Comparison of ENCODE assay signal across 14 cellular contexts in the genomic region with DNA sequence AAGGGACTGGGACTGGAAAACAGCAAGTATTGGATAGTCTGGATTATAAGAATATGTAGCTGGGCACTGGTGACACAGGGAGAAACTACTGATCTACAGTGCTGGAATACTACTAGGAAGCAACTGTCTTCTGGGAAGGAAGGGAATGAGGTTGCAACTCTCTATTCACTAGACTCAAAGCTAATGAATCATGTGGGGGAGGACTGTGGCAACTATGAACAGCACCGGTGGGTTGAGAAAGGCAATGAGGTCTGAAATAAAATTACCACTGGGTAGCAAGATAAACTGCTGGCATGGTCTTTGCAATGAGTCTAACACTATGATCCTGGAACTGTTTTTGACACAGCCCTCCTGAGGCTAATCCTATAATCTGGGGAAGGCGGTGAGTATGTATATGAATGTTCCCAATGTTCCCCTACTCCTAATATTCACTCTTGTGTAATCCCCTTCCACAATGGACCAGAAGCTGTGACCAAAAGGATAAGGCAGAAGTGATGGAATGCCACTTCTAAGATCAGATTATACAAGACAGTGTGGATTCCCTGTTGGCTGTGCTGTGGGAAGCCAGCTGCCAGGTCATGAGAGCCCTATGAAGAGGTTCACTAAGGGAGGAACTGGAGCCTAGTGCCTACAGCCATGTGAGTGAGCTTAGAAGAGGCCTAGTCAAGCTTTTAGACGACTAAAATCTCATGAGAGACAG.
A peak's percentile ranks its signal among the peaks of the same experiment; 100 is the strongest.
DNase-seq lines count a peak whose midpoint lies in the region; ATAC-seq and TF ChIP-seq lines count a peak whose summit lies in the region.
"Had no signal": no experiment of that assay in that cellular context is flagged by ENCODE, and none has a peak within 500 bp of the region (broad histone marks: within the 10 kb centered on the region; RNA-seq: fewer than 3 reads in every experiment).

No MANE protein-coding gene starts in this region.

- no peaks in the 10 kb centered on the region for H3K4me1 ChIP-seq in GM23338 (ENCODE audit: insufficient read depth)

- H3K36me3 ChIP-seq in GM23338 (ENCODE audit: insufficient read depth), result no peaks in the 10 kb centered on the region

- no peaks in the 10 kb centered on the region for H3K79me2 ChIP-seq in GM23338 (replicated peaks; ENCODE audit: insufficient read depth)

- no peaks in the 10 kb centered on the region for H3K9me2 ChIP-seq in GM23338 (ENCODE audit: insufficient read depth)

- peak; percentile 51 for ATAC-seq in GM23338
- ATAC-seq: natural killer cell; stimulated activated naive CD8-positive, alpha-beta T cell treated with anti-CD3 and anti-CD28 coated beads, Interleukin-15, amount 100 ng/mL, for 72 hours had no signal

- H2AFZ ChIP-seq in GM23338, result no peak overlapping the region

- no peaks in the 10 kb centered on the region for H3K27me3 ChIP-seq in GM23338 (ENCODE audit: insufficient read depth)

- H3F3A ChIP-seq in GM23338 (replicated peaks; ENCODE audit: low read depth), result no peaks in the 10 kb centered on the region

- no peak overlapping the region for H3K4me3 ChIP-seq in GM23338
- no peak overlapping the region for H3K4me3 ChIP-seq in choroid plexus epithelial cell (ENCODE audit: low read depth, low read length)

- H3K4me2 ChIP-seq in GM23338, result no peak overlapping the region

- H3K27ac Mint-ChIP-seq in GM23338, result no peak overlapping the region
- peak overlapping the region; percentile 83 for H3K27ac Mint-ChIP-seq in nephron progenitor cell
- H3K27ac Mint-ChIP-seq: activated naive CD4-positive, alpha-beta T cell treated with anti-CD3 and anti-CD28 coated beads for 36 hours; natural killer cell; stimulated activated naive CD8-positive, alpha-beta T cell treated with anti-CD3 and anti-CD28 coated beads, Interleukin-15, amount 100 ng/mL, for 72 hours had no signal

- H3K4me1 Mint-ChIP-seq in GM23338 (no peaks in the 10 kb centered on the region), nephron progenitor cell (peaks cover 8% of the 10 kb centered on the region)
- H3K4me1 Mint-ChIP-seq: stimulated activated naive CD8-positive, alpha-beta T cell treated with anti-CD3 and anti-CD28 coated beads, Interleukin-15, amount 100 ng/mL, for 72 hours had no signal

- H3K36me3 Mint-ChIP-seq in GM23338 (ENCODE audit: low read depth), result no peaks in the 10 kb centered on the region
- peaks cover 12% of the 10 kb centered on the region for H3K36me3 Mint-ChIP-seq in nephron progenitor cell (ENCODE audit: low read depth)
- H3K36me3 Mint-ChIP-seq: natural killer cell had no signal

- H3K4me3 Mint-ChIP-seq in GM23338, result no peak overlapping the region
- H3K4me3 Mint-ChIP-seq in nephron progenitor cell, result no peak overlapping the region
- H3K4me3 Mint-ChIP-seq: activated naive CD4-positive, alpha-beta T cell treated with anti-CD3 and anti-CD28 coated beads for 36 hours; natural killer cell; stimulated activated naive CD8-positive, alpha-beta T cell treated with anti-CD3 and anti-CD28 coated beads, Interleukin-15, amount 100 ng/mL, for 72 hours had no signal

- H3K9me3 Mint-ChIP-seq in GM23338 (no peaks in the 10 kb centered on the region), nephron progenitor cell (no peaks in the 10 kb centered on the region)
- H3K9me3 Mint-ChIP-seq: activated naive CD4-positive, alpha-beta T cell treated with anti-CD3 and anti-CD28 coated beads for 36 hours; natural killer cell; stimulated activated naive CD8-positive, alpha-beta T cell treated with anti-CD3 and anti-CD28 coated beads, Interleukin-15, amount 100 ng/mL, for 72 hours had no signal

- peaks cover 3% of the 10 kb centered on the region for H3K27me3 Mint-ChIP-seq in GM23338 (ENCODE audit: insufficient read depth, low read depth, poor library complexity)
- H3K27me3 Mint-ChIP-seq in nephron progenitor cell (ENCODE audit: low read depth, poor library complexity), result no peaks in the 10 kb centered on the region
- H3K27me3 Mint-ChIP-seq: stimulated activated naive CD8-positive, alpha-beta T cell treated with anti-CD3 and anti-CD28 coated beads, Interleukin-15, amount 100 ng/mL, for 72 hours had no signal

- DNase-seq in GM23338 (ENCODE audit: low spot score) (no peak), NCI-H226 (peak; percentile 80), choroid plexus epithelial cell (ENCODE audit: low read depth) (peak; percentile 14), nephron progenitor cell (no peak), islet precursor cell (no peak), occipital lobe (lab: John Stamatoyannopoulos, UW) (no peak)
- no peak for DNase-seq in activated CD8-positive, alpha-beta memory T cell treated with anti-CD3 and anti-CD28 coated beads for 24 hours
- DNase-seq: activated CD4-positive, alpha-beta T cell treated with anti-CD3 and anti-CD28 coated beads for 48 hours; activated naive CD4-positive, alpha-beta T cell treated with anti-CD3 and anti-CD28 coated beads for 36 hours; effector CD4-positive, alpha-beta T cell; natural killer cell; NCI-H2029; stimulated activated naive CD8-positive, alpha-beta T cell treated with anti-CD3 and anti-CD28 coated beads, Interleukin-15, amount 100 ng/mL, for 72 hours had no signal

- peak overlapping the region; percentile 39; the same call in 1 of the 2 replicates for H3K27ac ChIP-seq in GM23338 (ENCODE audit: low read depth)
- H3K27ac ChIP-seq: RWPE1 had no signal

- H4K20me1 ChIP-seq in GM23338 (replicated peaks; ENCODE audit: insufficient read depth), result no peaks in the 10 kb centered on the region

- TF ChIP-seq CTCF in GM23338 (conservative IDR thresholded peaks at IDR 0.05; ENCODE audit: low read depth in 2 of 2) (no peak), choroid plexus epithelial cell (conservative IDR thresholded peaks at IDR 0.05; ENCODE audit: low read depth, low read length) (no peak), nephron progenitor cell (IDR thresholded peaks at IDR 0.05) (no peak)

TF ChIP-seq in GM23338, 12 proteins besides CTCF, POLR2A, EP300 and RAD21 (continues in another document):
- TF ChIP-seq, protein P1, sequence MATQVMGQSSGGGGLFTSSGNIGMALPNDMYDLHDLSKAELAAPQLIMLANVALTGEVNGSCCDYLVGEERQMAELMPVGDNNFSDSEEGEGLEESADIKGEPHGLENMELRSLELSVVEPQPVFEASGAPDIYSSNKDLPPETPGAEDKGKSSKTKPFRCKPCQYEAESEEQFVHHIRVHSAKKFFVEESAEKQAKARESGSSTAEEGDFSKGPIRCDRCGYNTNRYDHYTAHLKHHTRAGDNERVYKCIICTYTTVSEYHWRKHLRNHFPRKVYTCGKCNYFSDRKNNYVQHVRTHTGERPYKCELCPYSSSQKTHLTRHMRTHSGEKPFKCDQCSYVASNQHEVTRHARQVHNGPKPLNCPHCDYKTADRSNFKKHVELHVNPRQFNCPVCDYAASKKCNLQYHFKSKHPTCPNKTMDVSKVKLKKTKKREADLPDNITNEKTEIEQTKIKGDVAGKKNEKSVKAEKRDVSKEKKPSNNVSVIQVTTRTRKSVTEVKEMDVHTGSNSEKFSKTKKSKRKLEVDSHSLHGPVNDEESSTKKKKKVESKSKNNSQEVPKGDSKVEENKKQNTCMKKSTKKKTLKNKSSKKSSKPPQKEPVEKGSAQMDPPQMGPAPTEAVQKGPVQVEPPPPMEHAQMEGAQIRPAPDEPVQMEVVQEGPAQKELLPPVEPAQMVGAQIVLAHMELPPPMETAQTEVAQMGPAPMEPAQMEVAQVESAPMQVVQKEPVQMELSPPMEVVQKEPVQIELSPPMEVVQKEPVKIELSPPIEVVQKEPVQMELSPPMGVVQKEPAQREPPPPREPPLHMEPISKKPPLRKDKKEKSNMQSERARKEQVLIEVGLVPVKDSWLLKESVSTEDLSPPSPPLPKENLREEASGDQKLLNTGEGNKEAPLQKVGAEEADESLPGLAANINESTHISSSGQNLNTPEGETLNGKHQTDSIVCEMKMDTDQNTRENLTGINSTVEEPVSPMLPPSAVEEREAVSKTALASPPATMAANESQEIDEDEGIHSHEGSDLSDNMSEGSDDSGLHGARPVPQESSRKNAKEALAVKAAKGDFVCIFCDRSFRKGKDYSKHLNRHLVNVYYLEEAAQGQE (IDR thresholded peaks at IDR 0.05; ENCODE audit: unreplicated experiment), result no peak
- no peak for TF ChIP-seq ZNF331 (CRISPR knock-in tag; IDR thresholded peaks at IDR 0.05; ENCODE audit: low read depth)
- TF ChIP-seq, protein P2, sequence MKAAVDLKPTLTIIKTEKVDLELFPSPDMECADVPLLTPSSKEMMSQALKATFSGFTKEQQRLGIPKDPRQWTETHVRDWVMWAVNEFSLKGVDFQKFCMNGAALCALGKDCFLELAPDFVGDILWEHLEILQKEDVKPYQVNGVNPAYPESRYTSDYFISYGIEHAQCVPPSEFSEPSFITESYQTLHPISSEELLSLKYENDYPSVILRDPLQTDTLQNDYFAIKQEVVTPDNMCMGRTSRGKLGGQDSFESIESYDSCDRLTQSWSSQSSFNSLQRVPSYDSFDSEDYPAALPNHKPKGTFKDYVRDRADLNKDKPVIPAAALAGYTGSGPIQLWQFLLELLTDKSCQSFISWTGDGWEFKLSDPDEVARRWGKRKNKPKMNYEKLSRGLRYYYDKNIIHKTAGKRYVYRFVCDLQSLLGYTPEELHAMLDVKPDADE (IDR thresholded peaks at IDR 0.05), result no peak
- TF ChIP-seq CREB1 (CRISPR knock-in tag; IDR thresholded peaks at IDR 0.05; ENCODE audit: low read depth), result no peak
- TF ChIP-seq EZH2phosphoT487 (IDR thresholded peaks at IDR 0.05; ENCODE audit: unreplicated experiment), result no peak
- no peak for TF ChIP-seq JUNB (IDR thresholded peaks at IDR 0.05; ENCODE audit: unreplicated experiment)
- TF ChIP-seq EZH2 (IDR thresholded peaks at IDR 0.05; ENCODE audit: low read depth, unreplicated experiment), result no peak
- TF ChIP-seq ZNF114 (CRISPR knock-in tag; IDR thresholded peaks at IDR 0.05), result no peak
- no peak for TF ChIP-seq STAT1 (IDR thresholded peaks at IDR 0.05; ENCODE audit: unreplicated experiment)

Comparison
In these comparisons a context has a peak if more than half of its experiments do, and no peak if none do; other contexts are left out.
1. DNase-seq: peak in NCI-H226 (single experiment) and choroid plexus epithelial cell (single experiment); none in GM23338 (single experiment), nephron progenitor cell (single experiment), islet precursor cell (single experiment), activated CD8-positive, alpha-beta memory T cell treated with anti-CD3 and anti-CD28 coated beads for 24 hours (single experiment) and occipital lobe (single experiment).